ENCODE assay signal across 8 cellular contexts in the genomic region with DNA sequence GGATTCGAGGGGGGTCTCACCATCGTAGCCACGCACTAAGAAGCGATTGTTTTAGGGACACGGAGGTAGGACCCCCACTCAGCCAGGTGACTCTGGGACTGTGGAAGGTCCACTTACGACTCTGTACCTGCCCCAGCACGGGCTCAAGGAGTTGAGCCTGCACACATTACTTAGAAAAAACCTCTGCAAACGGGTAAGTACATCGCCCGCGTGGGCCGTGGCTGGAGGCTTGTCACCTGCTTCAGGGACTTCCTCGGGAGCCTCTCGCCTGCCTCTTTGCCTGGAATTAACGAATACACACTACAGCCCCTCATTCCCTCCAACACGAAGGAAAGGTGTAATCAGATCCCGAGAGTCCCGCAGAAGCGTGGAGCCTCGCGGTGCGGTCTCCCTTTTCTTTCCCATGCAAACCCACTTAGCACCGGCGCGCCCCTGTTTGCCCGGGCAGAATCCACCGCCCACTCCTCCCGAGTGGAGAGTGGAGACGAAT. TPM values are rescaled to one million over a fixed set of nuclear protein-coding genes. Genes with fewer than 3 reads are reported as not detected.
DNase-seq lines count a peak whose midpoint lies in the region; ATAC-seq lines count a peak whose summit lies in the region.

No MANE protein-coding gene starts in this region.

- no peaks in the 10 kb centered on the region for H3K36me3 Mint-ChIP-seq in activated CD4-positive, alpha-beta T cell treated with anti-CD3 and anti-CD28 coated beads for 36 hours (ENCODE audit: low read depth)
- H3K36me3 Mint-ChIP-seq in activated CD4-positive, alpha-beta memory T cell treated with anti-CD3 and anti-CD28 coated beads, Interleukin-2, amount 10 ng/mL, durations not matched to agents 7 days and 5 days (ENCODE audit: low read depth): no peaks in the 10 kb centered on the region
- H3K36me3 Mint-ChIP-seq in stimulated activated effector memory CD8-positive, alpha-beta T cell treated with anti-CD3 and anti-CD28 coated beads, Interleukin-12 subunit alpha, Interleukin-12 subunit beta, amount 100 ng/mL, for 72 hours: no peaks in the 10 kb centered on the region

- WGBS in right cardiac atrium: 11% methylated on average over 29 of the region's 29 CpGs

- peaks cover 44% of the 10 kb centered on the region for H3K27me3 Mint-ChIP-seq in activated CD4-positive, alpha-beta T cell treated with anti-CD3 and anti-CD28 coated beads for 36 hours
- peaks cover 48% of the 10 kb centered on the region for H3K27me3 Mint-ChIP-seq in activated CD4-positive, alpha-beta memory T cell treated with anti-CD3 and anti-CD28 coated beads, Interleukin-2, amount 10 ng/mL, durations not matched to agents 7 days and 5 days

- peak; percentile 35 for DNase-seq in activated CD4-positive, alpha-beta T cell treated with anti-CD3 and anti-CD28 coated beads for 36 hours
- DNase-seq in activated CD4-positive, alpha-beta T cell treated with anti-CD3 and anti-CD28 coated beads for 1 hour: no peak
- peak; percentile 25 for DNase-seq in activated CD4-positive, alpha-beta memory T cell treated with anti-CD3 and anti-CD28 coated beads, Interleukin-2, amount 10 ng/mL, durations not matched to agents 7 days and 5 days
- DNase-seq in right cardiac atrium: peak in 1 of 3 donors; percentile 61
- no peak for DNase-seq in stimulated activated effector memory CD8-positive, alpha-beta T cell treated with anti-CD3 and anti-CD28 coated beads, Interleukin-12 subunit alpha, Interleukin-12 subunit beta, amount 100 ng/mL, for 72 hours (ENCODE audit: low spot score in 2 of 2)
- DNase-seq in iPS-NIHi11 (ENCODE audit: low spot score): no peak
- no peak for DNase-seq in cortex of kidney (lab: John Stamatoyannopoulos, UW)

- no peaks in the 10 kb centered on the region for H3K27me3 ChIP-seq in right cardiac atrium (ENCODE audit: control insufficient read depth, insufficient read depth)

- H3K4me3 Mint-ChIP-seq in activated CD4-positive, alpha-beta T cell treated with anti-CD3 and anti-CD28 coated beads for 36 hours: peak overlapping the region; percentile 27
- peak overlapping the region; percentile 67 for H3K4me3 Mint-ChIP-seq in activated CD4-positive, alpha-beta memory T cell treated with anti-CD3 and anti-CD28 coated beads, Interleukin-2, amount 10 ng/mL, durations not matched to agents 7 days and 5 days
- peak overlapping the region; percentile 76 for H3K4me3 Mint-ChIP-seq in stimulated activated effector memory CD8-positive, alpha-beta T cell treated with anti-CD3 and anti-CD28 coated beads, Interleukin-12 subunit alpha, Interleukin-12 subunit beta, amount 100 ng/mL, for 72 hours

- no peak overlapping the region for H3K27ac Mint-ChIP-seq in activated CD4-positive, alpha-beta T cell treated with anti-CD3 and anti-CD28 coated beads for 36 hours
- no peak overlapping the region for H3K27ac Mint-ChIP-seq in activated CD4-positive, alpha-beta memory T cell treated with anti-CD3 and anti-CD28 coated beads, Interleukin-2, amount 10 ng/mL, durations not matched to agents 7 days and 5 days
- no peak overlapping the region for H3K27ac Mint-ChIP-seq in stimulated activated effector memory CD8-positive, alpha-beta T cell treated with anti-CD3 and anti-CD28 coated beads, Interleukin-12 subunit alpha, Interleukin-12 subunit beta, amount 100 ng/mL, for 72 hours

- no peaks in the 10 kb centered on the region for H3K9me3 ChIP-seq in right cardiac atrium (ENCODE audit: control insufficient read depth, low read length)

- peaks cover 12% of the 10 kb centered on the region for H3K4me1 ChIP-seq in right cardiac atrium (ENCODE audit: control insufficient read depth, insufficient read depth, low read length)

- ATAC-seq in activated CD4-positive, alpha-beta T cell treated with anti-CD3 and anti-CD28 coated beads for 36 hours: no peak
- ATAC-seq in right cardiac atrium: no peak
- no peak for ATAC-seq in stimulated activated effector memory CD8-positive, alpha-beta T cell treated with anti-CD3 and anti-CD28 coated beads, Interleukin-12 subunit alpha, Interleukin-12 subunit beta, amount 100 ng/mL, for 72 hours
- ATAC-seq in HG02885 (IDR thresholded peaks at IDR 0.05; ENCODE audit: poor library complexity, unreplicated experiment): no peak

- H3K4me3 ChIP-seq in right cardiac atrium (ENCODE audit: low read length): peak overlapping the region; percentile 35

- peak overlapping the region; percentile 54 for H3K27ac ChIP-seq in right cardiac atrium (ENCODE audit: low read length)

- POLR2A ChIA-PET in activated CD4-positive, alpha-beta T cell treated with anti-CD3 and anti-CD28 coated beads for 36 hours (lab: Charles Lee): no interaction called here
- POLR2A ChIA-PET in activated CD4-positive, alpha-beta memory T cell treated with anti-CD3 and anti-CD28 coated beads, Interleukin-2, amount 10 ng/mL, durations not matched to agents 7 days and 5 days (lab: Charles Lee): no interaction called here

- intact Hi-C loops in activated CD4-positive, alpha-beta T cell treated with anti-CD3 and anti-CD28 coated beads for 36 hours (cut with DNase I, micrococcal nuclease): loop anchor here in 1 of 2 experiments (1.0 kb wide), 1 partner anchor 47 kb away; no protein-coding TSS in a partner anchor
- intact Hi-C loops in right cardiac atrium (cut with DNase I): loop anchor here in 3 of 4 donors (5.0 to 10.0 kb wide), 3 partner anchors 69 to 102 kb away; no protein-coding TSS in a partner anchor

- no peaks in the 10 kb centered on the region for H3K9me3 Mint-ChIP-seq in activated CD4-positive, alpha-beta T cell treated with anti-CD3 and anti-CD28 coated beads for 36 hours (ENCODE audit: low read depth)
- H3K9me3 Mint-ChIP-seq in activated CD4-positive, alpha-beta memory T cell treated with anti-CD3 and anti-CD28 coated beads, Interleukin-2, amount 10 ng/mL, durations not matched to agents 7 days and 5 days: no peaks in the 10 kb centered on the region
- H3K9me3 Mint-ChIP-seq in stimulated activated effector memory CD8-positive, alpha-beta T cell treated with anti-CD3 and anti-CD28 coated beads, Interleukin-12 subunit alpha, Interleukin-12 subunit beta, amount 100 ng/mL, for 72 hours: no peaks in the 10 kb centered on the region

- CTCF ChIA-PET in activated CD4-positive, alpha-beta T cell treated with anti-CD3 and anti-CD28 coated beads for 36 hours (lab: Charles Lee): no interaction called here
- CTCF ChIA-PET in activated CD4-positive, alpha-beta memory T cell treated with anti-CD3 and anti-CD28 coated beads, Interleukin-2, amount 10 ng/mL, durations not matched to agents 7 days and 5 days (lab: Charles Lee): no interaction called here

- peaks cover 8% of the 10 kb centered on the region for H3K4me1 Mint-ChIP-seq in activated CD4-positive, alpha-beta T cell treated with anti-CD3 and anti-CD28 coated beads for 36 hours
- H3K4me1 Mint-ChIP-seq in activated CD4-positive, alpha-beta memory T cell treated with anti-CD3 and anti-CD28 coated beads, Interleukin-2, amount 10 ng/mL, durations not matched to agents 7 days and 5 days: peaks cover 10% of the 10 kb centered on the region
- peaks cover 20% of the 10 kb centered on the region for H3K4me1 Mint-ChIP-seq in stimulated activated effector memory CD8-positive, alpha-beta T cell treated with anti-CD3 and anti-CD28 coated beads, Interleukin-12 subunit alpha, Interleukin-12 subunit beta, amount 100 ng/mL, for 72 hours

RNA-seq across cellular contexts. Expression of a gene that starts 0.8 kb away (rescaled TPM):
- total RNA-seq in activated CD4-positive, alpha-beta T cell treated with anti-CD3 and anti-CD28 coated beads for 36 hours: under 1 TPM; 0.48 to 0.49 TPM
- 1 to 10 TPM; 1.6 TPM for total RNA-seq in activated CD4-positive, alpha-beta memory T cell treated with anti-CD3 and anti-CD28 coated beads, Interleukin-2, amount 10 ng/mL, durations not matched to agents 7 days and 5 days
- 10 to 100 TPM; 60.7 to 81.1 (median 63.9) TPM for total RNA-seq in right cardiac atrium
- polyA plus RNA-seq in right cardiac atrium: 29.1 TPM

Comparison
In these comparisons a context has a peak if more than half of its experiments do, and no peak if none do; other contexts are left out.
1. DNase-seq: peak in activated CD4-positive, alpha-beta T cell treated with anti-CD3 and anti-CD28 coated beads for 36 hours (single experiment) and activated CD4-positive, alpha-beta memory T cell treated with anti-CD3 and anti-CD28 coated beads, Interleukin-2, amount 10 ng/mL, durations not matched to agents 7 days and 5 days (single experiment); none in activated CD4-positive, alpha-beta T cell treated with anti-CD3 and anti-CD28 coated beads for 1 hour (single experiment), stimulated activated effector memory CD8-positive, alpha-beta T cell treated with anti-CD3 and anti-CD28 coated beads, Interleukin-12 subunit alpha, Interleukin-12 subunit beta, amount 100 ng/mL, for 72 hours (0 of 2), iPS-NIHi11 (single experiment) and cortex of kidney (single experiment).
2. RNA of a gene that starts 0.8 kb away (total RNA-seq): 60.7 to 81.1 TPM in right cardiac atrium; 1.6 TPM in activated CD4-positive, alpha-beta memory T cell treated with anti-CD3 and anti-CD28 coated beads, Interleukin-2, amount 10 ng/mL, durations not matched to agents 7 days and 5 days and 0.48 to 0.49 TPM in activated CD4-positive, alpha-beta T cell treated with anti-CD3 and anti-CD28 coated beads for 36 hours; every median in the first group is over 10 times any median in the second.
3. Peak in every context shown above with its lines, with median percentiles within 50 percentile points of each other: H3K4me3 Mint-ChIP-seq.